Comparison of ENCODE assay signal across 23 cellular contexts in genomic region chr16:24810951-24811843, GRCh38. TPM values are rescaled to one million over a fixed set of nuclear protein-coding genes. Genes with fewer than 3 reads are reported as not detected.
A peak's percentile ranks its signal among the peaks of the same experiment; 100 is the strongest.
DNase-seq lines count a peak whose midpoint lies in the region; TF ChIP-seq lines count a peak whose summit lies in the region.
"Had no signal": no experiment of that assay in that cellular context is flagged by ENCODE, and none has a peak within 500 bp of the region (broad histone marks: within the 10 kb centered on the region; RNA-seq: fewer than 3 reads in every experiment).

No MANE protein-coding gene starts in this region.

- no peaks in the 10 kb centered on the region for H3K9me3 ChIP-seq in tibial nerve
- H3K9me3 ChIP-seq: BLaER1 treated with 17β-estradiol and CSF1 and Interleukin-3, amounts not matched to agents 10 nM and 100 nM; heart right ventricle; left ventricle myocardium inferior had no signal

- no peaks in the 10 kb centered on the region for H3K4me1 Mint-ChIP-seq in activated CD4-positive, alpha-beta T cell treated with anti-CD3 and anti-CD28 coated beads, Interleukin-2, amount 10 ng/mL, durations not matched to agents 7 days and 5 days
- H3K4me1 Mint-ChIP-seq in IgD-negative memory B cell (no peaks in the 10 kb centered on the region), nephron progenitor cell (peaks cover 7% of the 10 kb centered on the region)
- H3K4me1 Mint-ChIP-seq: T-cell had no signal

- no peak for TF ChIP-seq EP300 in tibial nerve (IDR thresholded peaks at IDR 0.05)

- 77 to 80% methylated on average over 11 of the region's 11 CpGs for WGBS in tibial nerve, 2 donors

- CTCF ChIA-PET in activated CD4-positive, alpha-beta T cell treated with anti-CD3 and anti-CD28 coated beads, Interleukin-2, amount 10 ng/mL, durations not matched to agents 7 days and 5 days (lab: Charles Lee): no interaction called here

- no peak for DNase-seq in activated CD4-positive, alpha-beta T cell treated with anti-CD3 and anti-CD28 coated beads, Interleukin-2, amount 10 ng/mL, durations not matched to agents 7 days and 5 days
- DNase-seq in activated CD4-positive, alpha-beta T cell treated with anti-CD3 and anti-CD28 coated beads for 48 hours: no peak
- DNase-seq in choroid plexus epithelial cell (ENCODE audit: low read depth): peak; percentile 19
- DNase-seq in nephron progenitor cell: no peak
- no peak for DNase-seq in tibial nerve (ENCODE audit: low spot score in 2 of 2)
- no peak for DNase-seq in pons (ENCODE audit: low spot score)
- DNase-seq in NCI-H345 treated with DMSO at 0.1 percent for 48 hours (lab: John Stamatoyannopoulos, UW; ENCODE audit: unreplicated experiment): no peak
- DNase-seq: activated CD8-positive, alpha-beta memory T cell treated with anti-CD3 and anti-CD28 coated beads, Interleukin-2, amount 50 U/mL, for 4 hours; activated gamma-delta T cell treated with Interleukin-2 at 50 U/mL for 16 hours; heart right ventricle; IMR-90; left ventricle myocardium inferior; MM.1S; NCI-H2171 treated with DMSO at 0.1 percent for 48 hours; posterior cingulate gyrus; SHP77 treated with DMSO at 0.1 percent for 48 hours; T-cell had no signal

- H3K36me3 Mint-ChIP-seq in activated CD4-positive, alpha-beta T cell treated with anti-CD3 and anti-CD28 coated beads, Interleukin-2, amount 10 ng/mL, durations not matched to agents 7 days and 5 days (ENCODE audit: low read depth): peaks cover 45% of the 10 kb centered on the region
- H3K36me3 Mint-ChIP-seq in IgD-negative memory B cell: peaks cover 6% of the 10 kb centered on the region
- H3K36me3 Mint-ChIP-seq in nephron progenitor cell (ENCODE audit: low read depth): peaks cover 73% of the 10 kb centered on the region

- TF ChIP-seq CTCF in choroid plexus epithelial cell (conservative IDR thresholded peaks at IDR 0.05; ENCODE audit: low read depth, low read length): no peak
- TF ChIP-seq CTCF in nephron progenitor cell (IDR thresholded peaks at IDR 0.05): no peak
- TF ChIP-seq CTCF in tibial nerve (IDR thresholded peaks at IDR 0.05): no peak

- H3K4me3 ChIP-seq in choroid plexus epithelial cell (ENCODE audit: low read depth, low read length) (no peak overlapping the region), tibial nerve (no peak overlapping the region)
- H3K4me3 ChIP-seq: BLaER1 treated with 17β-estradiol and CSF1 and Interleukin-3, amounts not matched to agents 10 nM and 100 nM; heart right ventricle; left ventricle myocardium inferior had no signal

- H3K4me3 Mint-ChIP-seq in activated CD4-positive, alpha-beta T cell treated with anti-CD3 and anti-CD28 coated beads, Interleukin-2, amount 10 ng/mL, durations not matched to agents 7 days and 5 days: no peak overlapping the region
- H3K4me3 Mint-ChIP-seq in IgD-negative memory B cell: no peak overlapping the region
- no peak overlapping the region for H3K4me3 Mint-ChIP-seq in nephron progenitor cell
- H3K4me3 Mint-ChIP-seq: dendritic cell treated with granulocyte-macrophage colony-stimulating factor and Interleukin-4, amounts not matched to agents 40 ng/mL and 50 ng/mL, for 4 days; T-cell had no signal

- H3K27ac Mint-ChIP-seq in activated CD4-positive, alpha-beta T cell treated with anti-CD3 and anti-CD28 coated beads, Interleukin-2, amount 10 ng/mL, durations not matched to agents 7 days and 5 days: peak overlapping the region; percentile 7
- H3K27ac Mint-ChIP-seq in IgD-negative memory B cell: peak overlapping the region in 2 of 3 donors; percentile 10 to 14
- peak overlapping the region; percentile 18 for H3K27ac Mint-ChIP-seq in nephron progenitor cell
- H3K27ac Mint-ChIP-seq: dendritic cell treated with granulocyte-macrophage colony-stimulating factor and Interleukin-4, amounts not matched to agents 40 ng/mL and 50 ng/mL, for 4 days; T-cell had no signal

- H3K27ac ChIP-seq in tibial nerve: no peak overlapping the region
- H3K27ac ChIP-seq: BLaER1 treated with 17β-estradiol and CSF1 and Interleukin-3, amounts not matched to agents 10 nM and 100 nM; heart right ventricle; HL-60 had no signal

- POLR2A ChIA-PET in activated CD4-positive, alpha-beta T cell treated with anti-CD3 and anti-CD28 coated beads, Interleukin-2, amount 10 ng/mL, durations not matched to agents 7 days and 5 days (lab: Charles Lee): no interaction called here

- H3K36me3 ChIP-seq in tibial nerve: peaks cover 8 to 92% (median 32%) of the 10 kb centered on the region in 3 donors

- H3K27me3 ChIP-seq in tibial nerve: no peaks in the 10 kb centered on the region
- H3K27me3 ChIP-seq: BLaER1 treated with 17β-estradiol and CSF1 and Interleukin-3, amounts not matched to agents 10 nM and 100 nM; heart right ventricle had no signal

- no peak for TF ChIP-seq POLR2A in tibial nerve (IDR thresholded peaks at IDR 0.05)

- no peaks in the 10 kb centered on the region for H3K9me3 Mint-ChIP-seq in activated CD4-positive, alpha-beta T cell treated with anti-CD3 and anti-CD28 coated beads, Interleukin-2, amount 10 ng/mL, durations not matched to agents 7 days and 5 days
- H3K9me3 Mint-ChIP-seq in IgD-negative memory B cell: no peaks in the 10 kb centered on the region
- no peaks in the 10 kb centered on the region for H3K9me3 Mint-ChIP-seq in nephron progenitor cell
- H3K9me3 Mint-ChIP-seq: dendritic cell treated with granulocyte-macrophage colony-stimulating factor and Interleukin-4, amounts not matched to agents 40 ng/mL and 50 ng/mL, for 4 days; T-cell had no signal

- peaks cover 0 to 4% (median 0%) of the 10 kb centered on the region in 4 donors for H3K4me1 ChIP-seq in tibial nerve
- H3K4me1 ChIP-seq: BLaER1 treated with 17β-estradiol and CSF1 and Interleukin-3, amounts not matched to agents 10 nM and 100 nM had no signal

- no peaks in the 10 kb centered on the region for H3K27me3 Mint-ChIP-seq in activated CD4-positive, alpha-beta T cell treated with anti-CD3 and anti-CD28 coated beads, Interleukin-2, amount 10 ng/mL, durations not matched to agents 7 days and 5 days
- H3K27me3 Mint-ChIP-seq in IgD-negative memory B cell (no peaks in the 10 kb centered on the region), nephron progenitor cell (ENCODE audit: low read depth, poor library complexity) (peaks cover 4% of the 10 kb centered on the region)
- H3K27me3 Mint-ChIP-seq: dendritic cell treated with granulocyte-macrophage colony-stimulating factor and Interleukin-4, amounts not matched to agents 40 ng/mL and 50 ng/mL, for 4 days; T-cell had no signal

RNA-seq across cellular contexts. Expression of gene SLC5A11, which starts 34.6 kb away (rescaled TPM):
- total RNA-seq in activated CD4-positive, alpha-beta T cell treated with anti-CD3 and anti-CD28 coated beads, Interleukin-2, amount 10 ng/mL, durations not matched to agents 7 days and 5 days: not detected
- 0.13 TPM for polyA plus RNA-seq in IgD-negative memory B cell
- not detected for total RNA-seq in tibial nerve
- total RNA-seq: urinary bladder had no signal
- polyA plus RNA-seq: IMR-90, neural cell had no signal
